23 cellular contexts compared by ENCODE assay signal in the genomic region with DNA sequence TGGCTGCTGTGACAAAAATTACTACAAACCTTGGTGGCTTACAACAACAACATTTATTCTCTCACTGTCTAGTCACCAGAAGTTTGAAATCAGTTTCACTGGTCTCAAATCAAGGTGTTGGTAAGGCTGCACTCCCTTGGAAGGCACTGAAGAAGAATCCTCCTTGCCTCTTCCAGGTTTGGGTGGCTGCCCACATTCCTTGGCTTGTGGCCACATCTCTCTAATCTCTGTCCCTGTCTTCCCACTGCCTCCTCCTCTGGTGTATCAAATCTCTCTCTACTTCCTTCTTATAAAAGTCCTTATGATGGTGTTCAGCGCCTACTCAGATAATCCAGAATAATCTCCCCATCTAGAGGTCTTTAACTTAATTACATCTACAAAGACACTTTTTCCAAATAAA. TPM values are rescaled to one million over a fixed set of nuclear protein-coding genes. Genes with fewer than 3 reads are reported as not detected.
"Had no signal": no experiment of that assay in that cellular context is flagged by ENCODE, and none has a peak within 500 bp of the region (broad histone marks: within the 10 kb centered on the region; RNA-seq: fewer than 3 reads in every experiment).

No MANE protein-coding gene starts in this region.

- H3K36me3 Mint-ChIP-seq: activated naive CD8-positive, alpha-beta T cell treated with anti-CD3 and anti-CD28 coated beads, Interleukin-2, amount 10 ng/mL, durations not matched to agents 7 days and 5 days had no signal

- H3K4me1 ChIP-seq: ascending aorta, heart left ventricle, lower lobe of right lung had no signal

- H3K36me3 ChIP-seq: ascending aorta, cardiac muscle cell, heart left ventricle, lower lobe of right lung had no signal

- H3K9me3 ChIP-seq: lower lobe of right lung had no signal

- H3K27ac ChIP-seq: ascending aorta, cardiac muscle cell, heart left ventricle, lower lobe of right lung had no signal

- H3K27ac Mint-ChIP-seq: activated B cell treated with CpG ODN at 0.5 μM for 24 hours; activated CD4-positive, alpha-beta T cell treated with anti-CD3 and anti-CD28 coated beads, Interleukin-2, amount 10 ng/mL, durations not matched to agents 24 days and 14 days; activated naive CD8-positive, alpha-beta T cell treated with anti-CD3 and anti-CD28 coated beads, Interleukin-2, amount 10 ng/mL, durations not matched to agents 7 days and 5 days; nephron; T-helper 2 cell treated with Interferon-gamma antibody and Interleukin-4, amounts not matched to agents 5 μg/mL and 100 μg/mL, for 36 hours had no signal

- H3K4me1 Mint-ChIP-seq: activated B cell treated with CpG ODN at 0.5 μM for 24 hours; activated CD4-positive, alpha-beta T cell treated with anti-CD3 and anti-CD28 coated beads, Interleukin-2, amount 10 ng/mL, durations not matched to agents 24 days and 14 days; activated naive CD8-positive, alpha-beta T cell treated with anti-CD3 and anti-CD28 coated beads, Interleukin-2, amount 10 ng/mL, durations not matched to agents 7 days and 5 days had no signal

- H3K4me3 ChIP-seq: ascending aorta, cardiac muscle cell, heart left ventricle, lower lobe of right lung had no signal

- H3K4me3 Mint-ChIP-seq: activated B cell treated with CpG ODN at 0.5 μM for 24 hours; activated CD4-positive, alpha-beta T cell treated with anti-CD3 and anti-CD28 coated beads, Interleukin-2, amount 10 ng/mL, durations not matched to agents 24 days and 14 days; activated naive CD8-positive, alpha-beta T cell treated with anti-CD3 and anti-CD28 coated beads, Interleukin-2, amount 10 ng/mL, durations not matched to agents 7 days and 5 days; nephron; T-helper 2 cell treated with Interferon-gamma antibody and Interleukin-4, amounts not matched to agents 5 μg/mL and 100 μg/mL, for 36 hours had no signal

- H3K27me3 ChIP-seq: ascending aorta, cardiac muscle cell, heart left ventricle had no signal

- H3K27me3 Mint-ChIP-seq: activated B cell treated with CpG ODN at 0.5 μM for 24 hours; activated CD4-positive, alpha-beta T cell treated with anti-CD3 and anti-CD28 coated beads, Interleukin-2, amount 10 ng/mL, durations not matched to agents 24 days and 14 days; activated naive CD8-positive, alpha-beta T cell treated with anti-CD3 and anti-CD28 coated beads, Interleukin-2, amount 10 ng/mL, durations not matched to agents 7 days and 5 days had no signal

- DNase-seq: activated B cell treated with CpG ODN at 0.5 μM for 24 hours; activated CD4-positive, alpha-beta T cell treated with anti-CD3 and anti-CD28 coated beads, Interleukin-2, amount 10 ng/mL, durations not matched to agents 24 days and 14 days; activated CD8-positive, alpha-beta memory T cell treated with anti-CD3 and anti-CD28 coated beads, Interleukin-2, amount 50 U/mL, for 48 hours; activated gamma-delta T cell treated with Interleukin-2 at 50 U/mL for 16 hours; activated naive CD8-positive, alpha-beta T cell treated with anti-CD3 and anti-CD28 coated beads, Interleukin-2, amount 10 ng/mL, durations not matched to agents 7 days and 5 days; left colon; lower lobe of right lung; nucleus accumbens; posterior cingulate gyrus; retina; stimulated activated CD4-positive, alpha-beta T cell treated with anti-CD3 and anti-CD28 coated beads, Interleukin-15, amount 100 ng/mL, for 24 hours; stimulated activated CD4-positive, alpha-beta T cell treated with anti-CD3 and anti-CD28 coated beads, Interleukin-4, amount 100 ng/mL, for 1 hour; stimulated activated naive CD4-positive, alpha-beta T cell; trophoblast cell had no signal

RNA-seq across cellular contexts. Expression of a gene that starts 31.0 kb away (rescaled TPM):
- total RNA-seq: activated B cell treated with CpG ODN at 0.5 μM for 24 hours; activated CD4-positive, alpha-beta T cell treated with anti-CD3 and anti-CD28 coated beads, Interleukin-2, amount 10 ng/mL, durations not matched to agents 24 days and 14 days; activated naive CD8-positive, alpha-beta T cell treated with anti-CD3 and anti-CD28 coated beads, Interleukin-2, amount 10 ng/mL, durations not matched to agents 7 days and 5 days; ascending aorta; cardiac muscle cell; esophagus mucosa; frontal cortex; left colon; lower lobe of right lung; skeletal muscle tissue; subcutaneous adipose tissue had no signal
- polyA plus RNA-seq: cardiac muscle cell had no signal

RNA-seq across cellular contexts. Expression of a gene that starts 31.1 kb away (rescaled TPM):
- total RNA-seq: activated B cell treated with CpG ODN at 0.5 μM for 24 hours; activated CD4-positive, alpha-beta T cell treated with anti-CD3 and anti-CD28 coated beads, Interleukin-2, amount 10 ng/mL, durations not matched to agents 24 days and 14 days; activated naive CD8-positive, alpha-beta T cell treated with anti-CD3 and anti-CD28 coated beads, Interleukin-2, amount 10 ng/mL, durations not matched to agents 7 days and 5 days; ascending aorta; cardiac muscle cell; esophagus mucosa; frontal cortex; heart left ventricle; left colon; lower lobe of right lung; skeletal muscle tissue; subcutaneous adipose tissue had no signal
- polyA plus RNA-seq: cardiac muscle cell, heart left ventricle had no signal
